ENCODE assay signal across 14 cellular contexts in genomic region chr22:24976442-24977218, GRCh38. TPM values are rescaled to one million over a fixed set of nuclear protein-coding genes. Genes with fewer than 3 reads are reported as not detected.
DNase-seq lines count a peak whose midpoint lies in the region; ATAC-seq and TF ChIP-seq lines count a peak whose summit lies in the region.
"Had no signal": no experiment of that assay in that cellular context is flagged by ENCODE, and none has a peak within 500 bp of the region (broad histone marks: within the 10 kb centered on the region; RNA-seq: fewer than 3 reads in every experiment).

No MANE protein-coding gene starts in this region.

- TF ChIP-seq POLR2A in Peyer's patch (IDR thresholded peaks at IDR 0.05) = no peak

- no peaks in the 10 kb centered on the region for H3K27me3 ChIP-seq in Peyer's patch
- H3K27me3 ChIP-seq in endodermal cell (ENCODE audit: control insufficient read depth, insufficient read depth, low read length, poor library complexity, severe bottlenecking) = no peaks in the 10 kb centered on the region
- H3K27me3 ChIP-seq in mucosa of rectum (ENCODE audit: control insufficient read depth in 2 of 2, insufficient read depth in 2 of 2, low read length in 2 of 2) = no peaks in the 10 kb centered on the region
- H3K27me3 ChIP-seq in tibial artery = no peaks in the 10 kb centered on the region

- H3K36me3 Mint-ChIP-seq in endodermal cell (ENCODE audit: low read depth) = peaks cover 3% of the 10 kb centered on the region
- H3K36me3 Mint-ChIP-seq: CD4-positive, CD25-positive, alpha-beta regulatory T cell had no signal

- H3K36me3 ChIP-seq in Peyer's patch (no peaks in the 10 kb centered on the region), endodermal cell (ENCODE audit: control insufficient read depth, insufficient read depth, low read length) (no peaks in the 10 kb centered on the region), mucosa of rectum (ENCODE audit: control insufficient read depth in 2 of 2, insufficient read depth in 2 of 2, low read length in 2 of 2) (no peaks in the 10 kb centered on the region), tibial artery (no peaks in the 10 kb centered on the region)

- peak overlapping the region; percentile 5 to 90 (median 83) for H3K27ac ChIP-seq in Peyer's patch
- peak overlapping the region; percentile 61 for H3K27ac ChIP-seq in endodermal cell (ENCODE audit: low read depth, low read length)
- peak overlapping the region; percentile 90 to 93 for H3K27ac ChIP-seq in mucosa of rectum (ENCODE audit: low read depth in 2 of 2, low read length in 2 of 2)
- peak overlapping the region; percentile 59 to 63 for H3K27ac ChIP-seq in tibial artery

- peak overlapping the region; percentile 85 for H3K27ac Mint-ChIP-seq in endodermal cell
- H3K27ac Mint-ChIP-seq: CD4-positive, CD25-positive, alpha-beta regulatory T cell; dendritic cell treated with granulocyte-macrophage colony-stimulating factor and Interleukin-4, amounts not matched to agents 40 ng/mL and 50 ng/mL, for 4 days had no signal

- H3K4me3 ChIP-seq in Peyer's patch (no peak overlapping the region), endodermal cell (ENCODE audit: low read length) (no peak overlapping the region), mucosa of rectum (ENCODE audit: low read length in 2 of 2) (peak overlapping the region in 1 of 2 donors; percentile 3), tibial artery (no peak overlapping the region)

- H3K9ac ChIP-seq in endodermal cell (ENCODE audit: extremely low read depth, low read length, poor library complexity, severe bottlenecking) (peak overlapping the region; percentile 6), mucosa of rectum (ENCODE audit: low read depth in 1 of 2, low read length in 2 of 2) (peak overlapping the region in 1 of 2 donors; percentile 70)

- intact Hi-C loops in tibial artery (cut with DNase I; ENCODE audit: low total_unique reads) = no loop called here

- no peak for ATAC-seq in GM21619 (IDR thresholded peaks at IDR 0.05; ENCODE audit: unreplicated experiment)
- ATAC-seq: activated T-cell treated with anti-CD3 and anti-CD28 coated beads, Interleukin-2, amount 50 U/mL, for 4 hours had no signal

- no peak overlapping the region for H3K4me3 Mint-ChIP-seq in endodermal cell
- H3K4me3 Mint-ChIP-seq: activated T-cell treated with anti-CD3 and anti-CD28 coated beads, Interleukin-2, amount 50 U/mL, for 4 hours; CD4-positive, CD25-positive, alpha-beta regulatory T cell; dendritic cell treated with granulocyte-macrophage colony-stimulating factor and Interleukin-4, amounts not matched to agents 40 ng/mL and 50 ng/mL, for 4 days had no signal

- no peaks in the 10 kb centered on the region for H3K9me3 Mint-ChIP-seq in endodermal cell
- H3K9me3 Mint-ChIP-seq: activated T-cell treated with anti-CD3 and anti-CD28 coated beads, Interleukin-2, amount 50 U/mL, for 4 hours; CD4-positive, CD25-positive, alpha-beta regulatory T cell; dendritic cell treated with granulocyte-macrophage colony-stimulating factor and Interleukin-4, amounts not matched to agents 40 ng/mL and 50 ng/mL, for 4 days had no signal

- no peaks in the 10 kb centered on the region for H3K27me3 Mint-ChIP-seq in endodermal cell (ENCODE audit: insufficient read depth)
- H3K27me3 Mint-ChIP-seq: dendritic cell treated with granulocyte-macrophage colony-stimulating factor and Interleukin-4, amounts not matched to agents 40 ng/mL and 50 ng/mL, for 4 days had no signal

- peaks cover 25% of the 10 kb centered on the region for H3K4me1 Mint-ChIP-seq in endodermal cell
- H3K4me1 Mint-ChIP-seq: CD4-positive, CD25-positive, alpha-beta regulatory T cell had no signal

- peaks cover 0 to 61% (median 7%) of the 10 kb centered on the region in 4 donors for H3K4me1 ChIP-seq in Peyer's patch
- H3K4me1 ChIP-seq in endodermal cell (ENCODE audit: control insufficient read depth, insufficient read depth, low read length) = peaks cover 5% of the 10 kb centered on the region
- H3K4me1 ChIP-seq in mucosa of rectum (ENCODE audit: control insufficient read depth in 2 of 2, insufficient read depth in 2 of 2, low read length in 2 of 2) = peaks cover 39 to 56% of the 10 kb centered on the region in 2 donors
- H3K4me1 ChIP-seq in tibial artery = peaks cover 0 to 35% (median 21%) of the 10 kb centered on the region in 4 donors

- WGBS in endodermal cell (ENCODE audit: insufficient coverage in 1 of 2, insufficient read length in 1 of 2), 2 experiments = 90 to 91% methylated on average over 16 to 18 of the region's 18 CpGs

- no peak for TF ChIP-seq CTCF in Peyer's patch (IDR thresholded peaks at IDR 0.05)
- no peak for TF ChIP-seq CTCF in endodermal cell (conservative IDR thresholded peaks at IDR 0.05)
- no peak for TF ChIP-seq CTCF in tibial artery (IDR thresholded peaks at IDR 0.05)

- H3K9me3 ChIP-seq in Peyer's patch = no peaks in the 10 kb centered on the region
- H3K9me3 ChIP-seq in endodermal cell (ENCODE audit: control insufficient read depth, low read length) = no peaks in the 10 kb centered on the region
- no peaks in the 10 kb centered on the region for H3K9me3 ChIP-seq in mucosa of rectum (ENCODE audit: control insufficient read depth in 2 of 2, low read length in 2 of 2)
- no peaks in the 10 kb centered on the region for H3K9me3 ChIP-seq in tibial artery

- no peak for DNase-seq in Peyer's patch
- no peak for DNase-seq in endodermal cell
- DNase-seq in tibial artery = no peak
- no peak for DNase-seq in Kasumi-1 (lab: John Stamatoyannopoulos, UW)
- DNase-seq in anterior cingulate cortex (lab: John Stamatoyannopoulos, UW) = no peak
- DNase-seq in AG08395 (ENCODE audit: low spot score) = no peak
- DNase-seq: activated T-cell treated with anti-CD3 and anti-CD28 coated beads, Interleukin-2, amount 50 U/mL, for 4 hours; CD4-positive, CD25-positive, alpha-beta regulatory T cell; stimulated activated CD4-positive, alpha-beta T cell treated with anti-CD3 and anti-CD28 coated beads, Interleukin-4, amount 100 ng/mL, for 1 hour had no signal

RNA-seq across cellular contexts. Expression of gene KIAA1671, which starts 24.1 kb away (rescaled TPM):
- total RNA-seq in Peyer's patch (100 to 1,000 TPM in 3 of 4 donors, 10 to 100 TPM in 1; 41.3 to 149 (median 113) TPM), endodermal cell (10 to 100 TPM; 38.8 to 43.7 TPM)
- 8.8 TPM for polyA plus RNA-seq in endodermal cell (2013, experiment 1 of 2)
- polyA plus RNA-seq in endodermal cell (2013, experiment 2 of 2) = 9.4 TPM

RNA-seq across cellular contexts. Expression of gene LHFPL7, which starts 30.1 kb away (rescaled TPM):
- total RNA-seq in Peyer's patch = not detected
- total RNA-seq in endodermal cell = not detected
- polyA plus RNA-seq in endodermal cell (2013, experiment 1 of 2) = not detected
- polyA plus RNA-seq in endodermal cell (2013, experiment 2 of 2) = not detected
- total RNA-seq: activated T-cell treated with anti-CD3 and anti-CD28 coated beads, Interleukin-2, amount 50 U/mL, for 4 hours; CD4-positive, CD25-positive, alpha-beta regulatory T cell; subcutaneous adipose tissue had no signal
- polyA plus RNA-seq: CD4-positive, CD25-positive, alpha-beta regulatory T cell; neural cell had no signal
